In genomic region chr17:49738456-49739163, GRCh38 we compare ENCODE assay signal across 11 cellular contexts. TPM values are rescaled to one million over a fixed set of nuclear protein-coding genes. Genes with fewer than 3 reads are reported as not detected.
DNase-seq lines count a peak whose midpoint lies in the region; TF ChIP-seq lines count a peak whose summit lies in the region.
"Had no signal": no experiment of that assay in that cellular context is flagged by ENCODE, and none has a peak within 500 bp of the region (broad histone marks: within the 10 kb centered on the region; RNA-seq: fewer than 3 reads in every experiment).

No MANE protein-coding gene starts in this region.

- no peaks in the 10 kb centered on the region for H3K9me3 ChIP-seq in CD8-positive, alpha-beta memory T cell (ENCODE audit: low read length)
- H3K9me3 ChIP-seq in MM.1S (replicated peaks; ENCODE audit: insufficient read depth, low read length) (no peaks in the 10 kb centered on the region), neutrophil (no peaks in the 10 kb centered on the region)

- no peaks in the 10 kb centered on the region for H4K20me1 ChIP-seq in MM.1S (ENCODE audit: insufficient read depth, low read length)

- H3K4me1 ChIP-seq in CD8-positive, alpha-beta memory T cell (ENCODE audit: insufficient read depth, low read length) = peaks cover 86% of the 10 kb centered on the region
- H3K4me1 ChIP-seq in MM.1S (ENCODE audit: low read length) = peaks cover 41% of the 10 kb centered on the region
- peaks cover 71 to 87% of the 10 kb centered on the region in 2 experiments for H3K4me1 ChIP-seq in neutrophil (ENCODE audit: control insufficient read depth in 1 of 2, insufficient read depth in 1 of 2, low read depth in 1 of 2, low read length in 1 of 2)

- H3F3A ChIP-seq in MM.1S (ENCODE audit: insufficient read depth, low read length) = peaks cover 41% of the 10 kb centered on the region

- peak overlapping the region; percentile 90 to 98 (median 95) for H3K4me3 Mint-ChIP-seq in CD8-positive, alpha-beta memory T cell
- no peak overlapping the region for H3K4me3 Mint-ChIP-seq in osteocyte (ENCODE audit: unreplicated experiment)

- peaks cover 4 to 37% (median 14%) of the 10 kb centered on the region in 3 donors for H3K36me3 Mint-ChIP-seq in CD8-positive, alpha-beta memory T cell
- H3K36me3 Mint-ChIP-seq in osteocyte (ENCODE audit: unreplicated experiment) = no peaks in the 10 kb centered on the region

- peak overlapping the region; percentile 67; the same call in 1 of the 2 replicates for H3K4me2 ChIP-seq in MM.1S (ENCODE audit: low read depth, low read length)

- no peaks in the 10 kb centered on the region for H3K27me3 ChIP-seq in CD8-positive, alpha-beta memory T cell (ENCODE audit: insufficient read depth, low read length, poor library complexity, severe bottlenecking)
- H3K27me3 ChIP-seq in MM.1S (replicated peaks; ENCODE audit: insufficient read depth, low read length) = no peaks in the 10 kb centered on the region
- no peaks in the 10 kb centered on the region for H3K27me3 ChIP-seq in neutrophil

- H3K79me2 ChIP-seq in MM.1S (ENCODE audit: low read length) = peaks cover 92% of the 10 kb centered on the region

- H3K9ac ChIP-seq in MM.1S (ENCODE audit: low read length) = peak overlapping the region; percentile 22; the same call in 1 of the 2 replicates

- no peak overlapping the region for H2AFZ ChIP-seq in MM.1S (ENCODE audit: low read length)

- peak overlapping the region; percentile 42 for H3K4me3 ChIP-seq in CD8-positive, alpha-beta memory T cell (ENCODE audit: low read length)
- H3K4me3 ChIP-seq in MM.1S (ENCODE audit: low read length) (no peak overlapping the region), neutrophil (ENCODE audit: low read depth in 1 of 2, low read length in 1 of 2) (peak overlapping the region; percentile 51 to 59)

- peaks cover 81 to 90% (median 87%) of the 10 kb centered on the region in 3 donors for H3K4me1 Mint-ChIP-seq in CD8-positive, alpha-beta memory T cell
- H3K4me1 Mint-ChIP-seq in osteocyte (ENCODE audit: unreplicated experiment) = no peaks in the 10 kb centered on the region

- H3K36me3 ChIP-seq in CD8-positive, alpha-beta memory T cell (ENCODE audit: insufficient read depth, low read length) = no peaks in the 10 kb centered on the region
- H3K36me3 ChIP-seq in MM.1S (replicated peaks; ENCODE audit: insufficient read depth, low read length) (no peaks in the 10 kb centered on the region), neutrophil (no peaks in the 10 kb centered on the region)

- H3K9me2 ChIP-seq in MM.1S (replicated peaks; ENCODE audit: insufficient read depth, low read length) = no peaks in the 10 kb centered on the region

- CTCF ChIA-PET in CD8-positive, alpha-beta memory T cell (lab: Charles Lee) = interaction anchor here (0.7 to 6.8 kb wide), 6 partner anchors 11 to 169 kb away, joined by 3 to 37 read pairs (median 6); partner anchors contain the start of gene FAM117A

- POLR2A ChIA-PET in CD8-positive, alpha-beta memory T cell (lab: Charles Lee) = interaction anchor here (1.2 to 5.1 kb wide), 6 partner anchors 9 to 30 kb away, joined by 3 to 53 read pairs (median 16); partner anchors contain the start of genes FAM117A and SLC35B1

- no peaks in the 10 kb centered on the region for H3K9me3 Mint-ChIP-seq in CD8-positive, alpha-beta memory T cell
- no peaks in the 10 kb centered on the region for H3K9me3 Mint-ChIP-seq in osteocyte (ENCODE audit: unreplicated experiment)

- DNase-seq in CD8-positive, alpha-beta memory T cell = peak in 2 of 5 donors; percentile 22 to 56
- DNase-seq in MM.1S = no peak
- peak; percentile 83 for DNase-seq in cerebellum (ENCODE audit: low spot score)
- DNase-seq in stimulated activated CD4-positive, alpha-beta T cell treated with anti-CD3 and anti-CD28 coated beads, Interleukin-12 subunit alpha, Interleukin-12 subunit beta, amount 100 ng/mL, for 4 hours = no peak
- no peak for DNase-seq in ecto neural progenitor cell (ENCODE audit: low spot score)
- DNase-seq in DMS79 (lab: John Stamatoyannopoulos, UW) = no peak
- no peak for DNase-seq in osteocyte (ENCODE audit: extremely low spot score, unreplicated experiment)
- DNase-seq: DMS153, NCI-H187 treated with DMSO at 0.1 percent for 48 hours had no signal

- peak overlapping the region; percentile 97 to 100 (median 100) for H3K27ac Mint-ChIP-seq in CD8-positive, alpha-beta memory T cell
- no peak overlapping the region for H3K27ac Mint-ChIP-seq in osteocyte (ENCODE audit: unreplicated experiment)

- no peaks in the 10 kb centered on the region for H3K27me3 Mint-ChIP-seq in CD8-positive, alpha-beta memory T cell
- peaks cover 12% of the 10 kb centered on the region for H3K27me3 Mint-ChIP-seq in osteocyte (ENCODE audit: unreplicated experiment)

- peak overlapping the region; percentile 88 for H3K27ac ChIP-seq in CD8-positive, alpha-beta memory T cell (ENCODE audit: low read depth, low read length)
- peak overlapping the region; percentile 89 for H3K27ac ChIP-seq in MM.1S (ENCODE audit: low read length)
- H3K27ac ChIP-seq in neutrophil = peak overlapping the region; percentile 90
- H3K27ac ChIP-seq: RWPE1 had no signal

- TF ChIP-seq CTCF in MM.1S (IDR thresholded peaks at IDR 0.05; ENCODE audit: low read length) = no peak
- no peak for TF ChIP-seq CTCF in neutrophil (IDR thresholded peaks at IDR 0.05)
- TF ChIP-seq CTCF in osteocyte (IDR thresholded peaks at IDR 0.05) = no peak

RNA-seq across cellular contexts. Expression of gene FAM117A, which starts 25.3 kb away (rescaled TPM):
- total RNA-seq in CD8-positive, alpha-beta memory T cell = 10 to 100 TPM; 21.8 to 24.8 TPM
- 85.0 TPM for polyA plus RNA-seq in CD8-positive, alpha-beta memory T cell
- total RNA-seq in cerebellum (5.2 TPM), osteocyte (2.7 TPM in 2 replicates)

RNA-seq across cellular contexts. Expression of gene SLC35B1, which starts 30.8 kb away (rescaled TPM):
- total RNA-seq in CD8-positive, alpha-beta memory T cell = 10 to 100 TPM; 82.8 to 88.9 TPM
- polyA plus RNA-seq in CD8-positive, alpha-beta memory T cell = 34.6 TPM
- total RNA-seq in cerebellum = 28.2 TPM
- 60.0 and 62.0 TPM in 2 replicates for total RNA-seq in osteocyte

RNA-seq across cellular contexts. Expression of gene KAT7, which starts 49.9 kb away (rescaled TPM):
- 10 to 100 TPM; 66.1 to 75.8 TPM for total RNA-seq in CD8-positive, alpha-beta memory T cell
- polyA plus RNA-seq in CD8-positive, alpha-beta memory T cell = 58.1 TPM
- total RNA-seq in cerebellum (48.8 TPM), osteocyte (50.5 and 58.0 TPM in 2 replicates)
